Comparison of ENCODE assay signal across 12 cellular contexts in the genomic region with DNA sequence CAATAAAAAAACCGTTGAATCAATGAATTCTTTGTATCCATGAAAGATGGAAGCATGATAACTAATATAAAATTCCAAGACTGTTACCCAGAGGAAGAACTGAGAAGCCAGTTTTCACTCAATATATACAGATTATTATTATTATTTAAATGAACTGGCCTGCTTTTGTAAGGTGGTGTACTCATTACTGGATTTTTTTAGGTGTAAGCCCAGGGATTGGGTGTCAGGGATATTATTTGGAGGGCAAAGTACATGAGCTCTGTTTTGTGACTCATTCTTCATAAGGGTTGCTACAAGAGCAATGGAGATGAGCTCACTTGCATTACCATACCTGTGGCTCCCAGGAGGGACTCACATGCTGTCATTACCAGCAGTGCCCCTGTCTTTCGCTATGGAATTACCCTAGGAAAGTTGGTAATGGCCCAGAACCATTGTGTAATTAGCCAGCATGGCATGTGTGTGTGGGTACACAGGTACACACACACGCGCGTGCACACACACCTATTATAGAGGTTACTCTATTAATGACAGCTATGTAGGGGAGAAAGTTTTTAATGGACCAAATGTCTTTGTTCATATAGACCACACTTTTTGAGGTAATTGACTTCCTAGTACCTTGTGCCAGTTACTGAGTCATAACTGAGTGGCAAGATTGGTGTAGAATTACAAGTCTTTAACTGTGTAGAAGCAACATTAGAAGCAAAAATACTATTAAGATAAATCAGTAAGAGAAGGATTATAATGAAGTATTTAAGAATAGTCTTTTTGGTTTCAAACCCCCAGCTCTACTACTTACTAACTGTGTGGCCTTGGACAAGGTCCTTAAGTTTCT.
A peak's percentile ranks its signal among the peaks of the same experiment; 100 is the strongest.
DNase-seq lines count a peak whose midpoint lies in the region; ATAC-seq and TF ChIP-seq lines count a peak whose summit lies in the region.
"Had no signal": no experiment of that assay in that cellular context is flagged by ENCODE, and none has a peak within 500 bp of the region (broad histone marks: within the 10 kb centered on the region; RNA-seq: fewer than 3 reads in every experiment).

No MANE protein-coding gene starts in this region.

- no peak overlapping the region for H3K4me3 Mint-ChIP-seq in chondrocyte (ENCODE audit: unreplicated experiment)
- H3K4me3 Mint-ChIP-seq: activated B cell treated with CpG ODN at 0.5 μM for 24 hours; activated naive CD8-positive, alpha-beta T cell treated with anti-CD3 and anti-CD28 coated beads, Interleukin-2, amount 10 ng/mL, durations not matched to agents 7 days and 5 days had no signal

- intact Hi-C loops in left colon (cut with DNase I, micrococcal nuclease) (no loop called here), aorta (cut with DNase I) (no loop called here)

- H3K4me1 Mint-ChIP-seq in chondrocyte (ENCODE audit: low read depth) = peaks cover 12% of the 10 kb centered on the region
- H3K4me1 Mint-ChIP-seq: activated B cell treated with CpG ODN at 0.5 μM for 24 hours; activated naive CD8-positive, alpha-beta T cell treated with anti-CD3 and anti-CD28 coated beads, Interleukin-2, amount 10 ng/mL, durations not matched to agents 7 days and 5 days had no signal

- H3K27ac ChIP-seq in osteoblast (ENCODE audit: low read depth, low read length) (peak overlapping the region; percentile 13), aorta (ENCODE audit: low read depth in 1 of 2, low read length in 2 of 2) (no peak overlapping the region)

- H3K27me3 ChIP-seq in osteoblast (ENCODE audit: insufficient read depth, low read length) (no peaks in the 10 kb centered on the region), aorta (ENCODE audit: control insufficient read depth in 1 of 2, insufficient read depth in 2 of 2, low read length in 1 of 2) (no peaks in the 10 kb centered on the region)

- no peak overlapping the region for H2AFZ ChIP-seq in osteoblast (ENCODE audit: low read length)

- no peak for TF ChIP-seq CTCF in chondrocyte (IDR thresholded peaks at IDR 0.05)
- no peak for TF ChIP-seq CTCF in osteoblast (IDR thresholded peaks at IDR 0.05; ENCODE audit: extremely low read depth, low read depth, low read length)

- H3K36me3 ChIP-seq in osteoblast (ENCODE audit: insufficient read depth, low read length) = no peaks in the 10 kb centered on the region
- no peaks in the 10 kb centered on the region for H3K36me3 ChIP-seq in aorta (ENCODE audit: control insufficient read depth in 1 of 2, insufficient read depth in 2 of 2, low read length in 1 of 2)

- peak overlapping the region; percentile 34 for H3K4me2 ChIP-seq in osteoblast (ENCODE audit: insufficient read depth, low read length)

- peaks cover 18% of the 10 kb centered on the region for H3K9me3 Mint-ChIP-seq in chondrocyte (ENCODE audit: low read depth)

- peaks cover 10% of the 10 kb centered on the region for H3K4me1 ChIP-seq in osteoblast (ENCODE audit: insufficient read depth, low read length)
- H3K4me1 ChIP-seq in aorta (ENCODE audit: control insufficient read depth in 1 of 2, insufficient read depth in 2 of 2, low read length in 2 of 2) = no peaks in the 10 kb centered on the region

- H3K27ac Mint-ChIP-seq in chondrocyte (ENCODE audit: unreplicated experiment) = peak overlapping the region; percentile 37
- H3K27ac Mint-ChIP-seq: activated B cell treated with CpG ODN at 0.5 μM for 24 hours; activated naive CD8-positive, alpha-beta T cell treated with anti-CD3 and anti-CD28 coated beads, Interleukin-2, amount 10 ng/mL, durations not matched to agents 7 days and 5 days had no signal

- WGBS in aorta, 2 donors = 86 to 87% methylated on average over 5 of the region's 5 CpGs

- H3K9me3 ChIP-seq in osteoblast (ENCODE audit: low read depth, low read length) (no peaks in the 10 kb centered on the region), aorta (ENCODE audit: control insufficient read depth, low read length) (no peaks in the 10 kb centered on the region)

- DNase-seq in EL = peak; percentile 34
- DNase-seq in NCI-H128 (lab: John Stamatoyannopoulos, UW; ENCODE audit: unreplicated experiment) = peak; percentile 24
- no peak for DNase-seq in chondrocyte (ENCODE audit: low spot score)
- DNase-seq in osteoblast (ENCODE audit: insufficient read length, low spot score, missing footprints) = peak; percentile 48
- DNase-seq in left colon = no peak
- DNase-seq in aorta = no peak
- DNase-seq in anterior cingulate cortex (lab: John Stamatoyannopoulos, UW) = no peak
- DNase-seq in NAMALWA (ENCODE audit: low spot score) = no peak
- DNase-seq: activated B cell treated with CpG ODN at 0.5 μM for 24 hours; activated naive CD8-positive, alpha-beta T cell treated with anti-CD3 and anti-CD28 coated beads, Interleukin-2, amount 10 ng/mL, durations not matched to agents 7 days and 5 days; stimulated activated CD4-positive, alpha-beta T cell treated with anti-CD3 and anti-CD28 coated beads, Interleukin-12 subunit alpha, Interleukin-12 subunit beta, amount 100 ng/mL, for 4 hours; stimulated activated naive CD8-positive, alpha-beta T cell treated with anti-CD3 and anti-CD28 coated beads, Interleukin-15, Interleukin-2, amounts not matched to agents 100 U/mL and 50 U/mL, for 24 hours had no signal

- H3K27me3 Mint-ChIP-seq in chondrocyte (ENCODE audit: low read depth) = no peaks in the 10 kb centered on the region
- H3K27me3 Mint-ChIP-seq: activated B cell treated with CpG ODN at 0.5 μM for 24 hours; activated naive CD8-positive, alpha-beta T cell treated with anti-CD3 and anti-CD28 coated beads, Interleukin-2, amount 10 ng/mL, durations not matched to agents 7 days and 5 days had no signal

- H3K4me3 ChIP-seq in osteoblast (ENCODE audit: insufficient read depth, low read length) (no peak overlapping the region), aorta (ENCODE audit: low read length in 2 of 2) (no peak overlapping the region)

- H3K79me2 ChIP-seq in osteoblast (ENCODE audit: insufficient read depth, low read length) = no peaks in the 10 kb centered on the region

- peaks cover 4% of the 10 kb centered on the region for H3K36me3 Mint-ChIP-seq in chondrocyte (ENCODE audit: low read depth)

- no peaks in the 10 kb centered on the region for H4K20me1 ChIP-seq in osteoblast (ENCODE audit: insufficient read depth, low read length)

- ATAC-seq in left colon (no peak), aorta (ENCODE audit: low FRiP score) (no peak)
- ATAC-seq: stimulated activated naive CD8-positive, alpha-beta T cell treated with anti-CD3 and anti-CD28 coated beads, Interleukin-15, Interleukin-2, amounts not matched to agents 100 U/mL and 50 U/mL, for 24 hours had no signal

Comparison
In these comparisons a context has a peak if more than half of its experiments do, and no peak if none do; other contexts are left out.
1. DNase-seq: peak in EL (single experiment), NCI-H128 (single experiment) and osteoblast (single experiment); none in chondrocyte (single experiment), left colon (0 of 2), aorta (0 of 2), anterior cingulate cortex (0 of 58) and NAMALWA (single experiment).